Comparison of ENCODE assay signal across 9 cellular contexts in genomic region chr22:37426532-37427127, GRCh38. TPM values are rescaled to one million over a fixed set of nuclear protein-coding genes. Genes with fewer than 3 reads are reported as not detected.
A peak's percentile ranks its signal among the peaks of the same experiment; 100 is the strongest.
DNase-seq lines count a peak whose midpoint lies in the region; ATAC-seq, FAIRE-seq and TF ChIP-seq lines count a peak whose summit lies in the region.
"Had no signal": no experiment of that assay in that cellular context is flagged by ENCODE, and none has a peak within 500 bp of the region (broad histone marks: within the 10 kb centered on the region; RNA-seq: fewer than 3 reads in every experiment).

No MANE protein-coding gene starts in this region.

- H3K4me3 Mint-ChIP-seq in brain = peak overlapping the region; percentile 77 to 85 (median 78)

- H3K27me3 Mint-ChIP-seq in brain = peaks cover 67% of the 10 kb centered on the region

- FAIRE-seq in keratinocyte (lab: Jason Lieb, UNC) = no peak

- peaks cover 0 to 21% (median 4%) of the 10 kb centered on the region in 12 donors for H3K4me1 ChIP-seq in heart left ventricle
- peaks cover 14% of the 10 kb centered on the region for H3K4me1 ChIP-seq in keratinocyte (ENCODE audit: control insufficient read depth, extremely low read depth, insufficient read depth, low read length)
- peaks cover 0 to 26% (median 5%) of the 10 kb centered on the region in 4 donors for H3K4me1 ChIP-seq in tibial nerve

- dilution Hi-C loops in keratinocyte (cut with MboI; ENCODE audit: extremely low pct_ligation_motif_present, low sequenced_read_pairs) = no loop called here

- intact Hi-C loops in heart left ventricle (cut with DNase I) = loop anchor here in 6 of 10 donors (1.0 to 10.0 kb wide), 4 partner anchors 8 to 112 kb away; no protein-coding TSS in a partner anchor
- intact Hi-C loops in Right ventricle myocardium superior (cut with DNase I) = loop anchor here (10.0 kb wide), 1 partner anchor 112 kb away; no protein-coding TSS in a partner anchor
- intact Hi-C loops in posterior vena cava (cut with DNase I) = no loop called here

- H3K27ac Mint-ChIP-seq in brain = peak overlapping the region; percentile 28 to 87 (median 67)

- ATAC-seq in heart left ventricle = peak in 1 of 4 donors; percentile 5
- no peak for ATAC-seq in Right ventricle myocardium superior (ENCODE audit: poor library complexity)
- ATAC-seq in HG03280 (IDR thresholded peaks at IDR 0.05; ENCODE audit: unreplicated experiment) = no peak

- TF ChIP-seq EP300 in tibial nerve (IDR thresholded peaks at IDR 0.05) = no peak

- no peaks in the 10 kb centered on the region for H3K36me3 Mint-ChIP-seq in brain

- peaks cover 61% of the 10 kb centered on the region for H3K4me1 Mint-ChIP-seq in brain

- DNase-seq in heart left ventricle (no peak), Right ventricle myocardium superior (no peak), keratinocyte (ENCODE audit: low read depth, low spot score) (no peak), tibial nerve (ENCODE audit: low spot score in 2 of 2) (no peak), NCI-H1694 (lab: John Stamatoyannopoulos, UW) (no peak), posterior vena cava (ENCODE audit: low spot score) (no peak)

- no peaks in the 10 kb centered on the region for H3K9me1 ChIP-seq in keratinocyte (ENCODE audit: control insufficient read depth, extremely low read depth, insufficient read depth, low read length)

- TF ChIP-seq POLR2A in heart left ventricle (IDR thresholded peaks at IDR 0.05) (no peak), tibial nerve (IDR thresholded peaks at IDR 0.05) (no peak)

- H3K9me3 Mint-ChIP-seq in brain = peaks cover 0 to 10% (median 0%) of the 10 kb centered on the region in 5 experiments

- 5 to 9% (median 6%) methylated on average over 15 to 34 of the region's 34 CpGs for WGBS in heart left ventricle, 4 donors
- 2 to 5% methylated on average over 11 to 32 of the region's 34 CpGs for WGBS in tibial nerve, 2 donors

- TF ChIP-seq CTCF in heart left ventricle (IDR thresholded peaks at IDR 0.05) (no peak), brain (conservative IDR thresholded peaks at IDR 0.05) (no peak), keratinocyte (optimal IDR thresholded peaks at IDR 0.05 in 1 of 3, IDR thresholded peaks at IDR 0.05 in 1 of 3, conservative IDR thresholded peaks at IDR 0.05 in 1 of 3; ENCODE audit: extremely low read depth in 1 of 3, insufficient read depth in 2 of 3, low read length in 3 of 3) (no peak), tibial nerve (IDR thresholded peaks at IDR 0.05) (no peak)

- no peaks in the 10 kb centered on the region for H3K9me3 ChIP-seq in heart left ventricle
- H3K9me3 ChIP-seq in keratinocyte (ENCODE audit: control insufficient read depth, low read depth, low read length) = no peaks in the 10 kb centered on the region
- no peaks in the 10 kb centered on the region for H3K9me3 ChIP-seq in tibial nerve
- H3K9me3 ChIP-seq: SJSA1 had no signal

- H3K4me3 ChIP-seq in heart left ventricle = peak overlapping the region in 9 of 12 donors; percentile 32 to 64 (median 48)
- peak overlapping the region; percentile 53 to 63 (median 60) for H3K4me3 ChIP-seq in keratinocyte (ENCODE audit: control insufficient read depth in 2 of 3, extremely low read depth in 1 of 3, insufficient read depth in 2 of 3, low read depth in 1 of 3, low read length in 3 of 3)
- H3K4me3 ChIP-seq in tibial nerve = peak overlapping the region in 3 of 4 donors; percentile 25 to 56 (median 31)

- H3K27ac ChIP-seq in heart left ventricle (no peak overlapping the region), keratinocyte (ENCODE audit: control insufficient read depth, insufficient read depth, low read length) (no peak overlapping the region), tibial nerve (no peak overlapping the region)
- H3K27ac ChIP-seq: SJSA1 had no signal

- no peaks in the 10 kb centered on the region for H4K20me1 ChIP-seq in keratinocyte (ENCODE audit: control insufficient read depth, extremely low read depth, insufficient read depth, low read length)

- H3K4me2 ChIP-seq in keratinocyte (ENCODE audit: control insufficient read depth, extremely low read depth, insufficient read depth, low read depth, low read length) = peak overlapping the region; percentile 64

- H3K27me3 ChIP-seq in heart left ventricle (peaks cover 36 to 97% (median 68%) of the 10 kb centered on the region in 9 donors), keratinocyte (ENCODE audit: control insufficient read depth, extremely low read depth, insufficient read depth, low read length) (peaks cover 37% of the 10 kb centered on the region), tibial nerve (peaks cover 3 to 89% of the 10 kb centered on the region in 2 donors)

- no peak overlapping the region for H2AFZ ChIP-seq in keratinocyte (ENCODE audit: control insufficient read depth, low read length)

- H3K9ac ChIP-seq in keratinocyte (ENCODE audit: control insufficient read depth, extremely low read depth, insufficient read depth, low read length) = no peak overlapping the region

- H3K36me3 ChIP-seq in heart left ventricle = no peaks in the 10 kb centered on the region
- no peaks in the 10 kb centered on the region for H3K36me3 ChIP-seq in keratinocyte (ENCODE audit: control insufficient read depth in 2 of 2, extremely low read depth in 1 of 2, insufficient read depth in 2 of 2, low read length in 2 of 2)
- H3K36me3 ChIP-seq in tibial nerve = no peaks in the 10 kb centered on the region
- H3K36me3 ChIP-seq: SJSA1 had no signal

- H3K79me2 ChIP-seq in keratinocyte (ENCODE audit: control insufficient read depth, insufficient read depth, low read length) = no peaks in the 10 kb centered on the region

RNA-seq across cellular contexts. Expression of gene ELFN2, which starts 0.6 kb away (rescaled TPM):
- under 1 TPM in 5 of 9 donors, not detected in 4; 0.02 to 0.72 (median 0.06) TPM for total RNA-seq in heart left ventricle
- under 1 TPM; 0.01 to 0.04 TPM for polyA plus RNA-seq in heart left ventricle
- 0.19 TPM for total RNA-seq in Right ventricle myocardium superior
- 3.7 TPM for polyA plus RNA-seq in brain (ENCODE audit: insufficient read depth, low read depth, low replicate concordance)
- 0.13 to 0.28 TPM (median 0.19 TPM) in 3 replicates for polyA plus RNA-seq in keratinocyte
- 0.07 TPM for polyA plus RNA-seq in keratinocyte (2011; ENCODE audit: low read depth)
- 0.09 and 0.23 TPM in 2 replicates for polyA plus RNA-seq in keratinocyte (2011; cell fraction: cytosol; rRNA removed)
- 0.74 and 1.5 TPM in 2 replicates for polyA plus RNA-seq in keratinocyte (2011; cell fraction: nucleus; rRNA removed)
- 0.25 and 0.56 TPM in 2 replicates for polyA plus RNA-seq in keratinocyte (2012; ENCODE audit: low replicate concordance)
- 0.22 to 0.62 TPM (median 0.49 TPM) in 3 replicates for polyA minus RNA-seq in keratinocyte
- polyA minus RNA-seq in keratinocyte (2011; cell fraction: cytosol; rRNA and poly(A)+ RNA removed) = 0.58 TPM
- polyA minus RNA-seq in keratinocyte (2011; cell fraction: nucleus; rRNA and poly(A)+ RNA removed) = 0.84 and 0.93 TPM in 2 replicates
- total RNA-seq in tibial nerve = 1 to 10 TPM in 3 of 4 donors, under 1 TPM in 1; 0.30 to 4.4 (median 3.1) TPM
- under 1 TPM; 0.05 to 0.10 TPM for total RNA-seq in posterior vena cava

RNA-seq across cellular contexts. Expression of gene MFNG, which starts 59.6 kb away (rescaled TPM):
- total RNA-seq in heart left ventricle (10 to 100 TPM in 4 of 9 donors, 1 to 10 TPM in 5; 5.8 to 25.6 (median 9.6) TPM), Right ventricle myocardium superior (12.7 TPM), tibial nerve (10 to 100 TPM; 11.7 to 24.9 (median 19.4) TPM), posterior vena cava (10 to 100 TPM; 21.6 to 23.0 TPM)
- polyA plus RNA-seq in heart left ventricle (10 to 100 TPM in 1 of 2 donors, 1 to 10 TPM in 1; 7.1 to 16.3 TPM), brain (ENCODE audit: insufficient read depth, low read depth, low replicate concordance) (6.8 TPM), keratinocyte (4.1 to 5.9 TPM (median 5.8 TPM) in 3 replicates)
- 2.5 TPM for polyA plus RNA-seq in keratinocyte (2011; ENCODE audit: low read depth)
- 1.1 and 2.0 TPM in 2 replicates for polyA plus RNA-seq in keratinocyte (2011; cell fraction: cytosol; rRNA removed)
- 31.3 and 35.6 TPM in 2 replicates for polyA plus RNA-seq in keratinocyte (2011; cell fraction: nucleus; rRNA removed)
- 3.8 and 3.9 TPM in 2 replicates for polyA plus RNA-seq in keratinocyte (2012; ENCODE audit: low replicate concordance)
- 4.7 to 7.7 TPM (median 4.8 TPM) in 3 replicates for polyA minus RNA-seq in keratinocyte
- 1.5 TPM for polyA minus RNA-seq in keratinocyte (2011; cell fraction: cytosol; rRNA and poly(A)+ RNA removed)
- polyA minus RNA-seq in keratinocyte (2011; cell fraction: nucleus; rRNA and poly(A)+ RNA removed) = 8.4 and 12.4 TPM in 2 replicates
- total RNA-seq: SJSA1 had no signal

Comparison
In these comparisons a context has a peak if more than half of its experiments do, and no peak if none do; other contexts are left out.
1. intact Hi-C loops: an anchor here in heart left ventricle (1.0 to 10.0 kb wide) and Right ventricle myocardium superior (10.0 kb wide); none called in posterior vena cava.